ENCODE assay signal across 9 cellular contexts in genomic region chr6:125746019-125746414, GRCh38. TPM values are rescaled to one million over a fixed set of nuclear protein-coding genes. Genes with fewer than 3 reads are reported as not detected.
DNase-seq lines count a peak whose midpoint lies in the region; ATAC-seq and TF ChIP-seq lines count a peak whose summit lies in the region.
"Had no signal": no experiment of that assay in that cellular context is flagged by ENCODE, and none has a peak within 500 bp of the region (broad histone marks: within the 10 kb centered on the region; RNA-seq: fewer than 3 reads in every experiment).

No MANE protein-coding gene starts in this region.

- H3K36me3 ChIP-seq in ES-I3 (ENCODE audit: insufficient read depth, low read length) (no peaks in the 10 kb centered on the region), sigmoid colon (no peaks in the 10 kb centered on the region)

- H3K27me3 Mint-ChIP-seq in glutamatergic neuron (ENCODE audit: unreplicated experiment): peaks cover 10% of the 10 kb centered on the region

- peak overlapping the region in 3 of 4 donors; percentile 69 to 74 (median 72) for H3K4me3 ChIP-seq in sigmoid colon

- peak overlapping the region; percentile 91 for H3K4me3 Mint-ChIP-seq in glutamatergic neuron (ENCODE audit: unreplicated experiment)

- peaks cover 4% of the 10 kb centered on the region for H3K9me3 Mint-ChIP-seq in glutamatergic neuron (ENCODE audit: unreplicated experiment)

- no peak for TF ChIP-seq POLR2A in sigmoid colon (IDR thresholded peaks at IDR 0.05)

- peak overlapping the region; percentile 86 to 89 (median 88) for H3K27ac ChIP-seq in sigmoid colon

- TF ChIP-seq EP300 in sigmoid colon (IDR thresholded peaks at IDR 0.05): no peak

- no peaks in the 10 kb centered on the region for H3K36me3 Mint-ChIP-seq in glutamatergic neuron (ENCODE audit: unreplicated experiment)

- peak; percentile 51 for DNase-seq in OCI-M1 (lab: John Stamatoyannopoulos, UW)
- no peak for DNase-seq in glutamatergic neuron
- no peak for DNase-seq in sigmoid colon
- no peak for DNase-seq in stimulated activated CD8-positive, alpha-beta memory T cell treated with anti-CD3 and anti-CD28 coated beads, Interleukin-4, amount 100 ng/mL, for 48 hours
- no peak for DNase-seq in RKO (ENCODE audit: low spot score)
- no peak for DNase-seq in NCI-H1694 treated with DMSO at 0.1 percent for 48 hours (lab: John Stamatoyannopoulos, UW)

- H3K27me3 ChIP-seq in sigmoid colon: peaks cover 0 to 39% (median 0%) of the 10 kb centered on the region in 3 donors

- ATAC-seq in GM18511 (IDR thresholded peaks at IDR 0.05; ENCODE audit: unreplicated experiment): no peak

- TF ChIP-seq CTCF in glutamatergic neuron (IDR thresholded peaks at IDR 0.05; ENCODE audit: partially characterized antibody, unreplicated experiment): no peak
- no peak for TF ChIP-seq CTCF in sigmoid colon (IDR thresholded peaks at IDR 0.05)

- H3K4me1 ChIP-seq in ES-I3 (ENCODE audit: insufficient read depth, low read length) (peaks cover 30% of the 10 kb centered on the region; the same call in 1 of the 2 replicates), sigmoid colon (peaks cover 0 to 33% (median 21%) of the 10 kb centered on the region in 4 donors)

- peak overlapping the region; percentile 76 for H3K9ac ChIP-seq in ES-I3 (ENCODE audit: low read depth, low read length)

- H3K27ac Mint-ChIP-seq in glutamatergic neuron (ENCODE audit: unreplicated experiment): no peak overlapping the region

- intact Hi-C loops in sigmoid colon (cut with DNase I): loop anchor here (5.0 to 10.0 kb wide), 2 partner anchors 384 to 591 kb away; partner anchors contain the start of gene TPD52L1

- no peaks in the 10 kb centered on the region for H3K9me3 ChIP-seq in ES-I3 (ENCODE audit: control insufficient read depth, insufficient read depth, low read length)
- no peaks in the 10 kb centered on the region for H3K9me3 ChIP-seq in sigmoid colon

- WGBS in sigmoid colon, 2 donors: 55 to 67% methylated on average over 5 of the region's 5 CpGs

- peaks cover 7% of the 10 kb centered on the region for H3K4me1 Mint-ChIP-seq in glutamatergic neuron (ENCODE audit: low read depth, unreplicated experiment)

RNA-seq across cellular contexts. Expression of gene HEY2, which starts 3.4 kb away (rescaled TPM):
- total RNA-seq in glutamatergic neuron (ENCODE audit: unreplicated experiment): 2.1 TPM
- 1 to 10 TPM; 1.3 to 3.9 (median 2.1) TPM for total RNA-seq in sigmoid colon
- polyA plus RNA-seq in sigmoid colon: 1 to 10 TPM in 1 of 3 donors, not detected in 2; 1.2 TPM
- total RNA-seq: activated CD8-positive, alpha-beta memory T cell treated with anti-CD3 and anti-CD28 coated beads for 36 hours had no signal

RNA-seq across cellular contexts. Expression of gene NCOA7, which starts 44.7 kb away (rescaled TPM):
- total RNA-seq in glutamatergic neuron (ENCODE audit: unreplicated experiment): 23.5 TPM
- total RNA-seq in sigmoid colon: 10 to 100 TPM; 21.3 to 28.6 (median 26.3) TPM
- polyA plus RNA-seq in sigmoid colon: 10 to 100 TPM; 15.6 to 48.3 (median 39.6) TPM
